1 cellular context compared by ENCODE assay signal in the genomic region with DNA sequence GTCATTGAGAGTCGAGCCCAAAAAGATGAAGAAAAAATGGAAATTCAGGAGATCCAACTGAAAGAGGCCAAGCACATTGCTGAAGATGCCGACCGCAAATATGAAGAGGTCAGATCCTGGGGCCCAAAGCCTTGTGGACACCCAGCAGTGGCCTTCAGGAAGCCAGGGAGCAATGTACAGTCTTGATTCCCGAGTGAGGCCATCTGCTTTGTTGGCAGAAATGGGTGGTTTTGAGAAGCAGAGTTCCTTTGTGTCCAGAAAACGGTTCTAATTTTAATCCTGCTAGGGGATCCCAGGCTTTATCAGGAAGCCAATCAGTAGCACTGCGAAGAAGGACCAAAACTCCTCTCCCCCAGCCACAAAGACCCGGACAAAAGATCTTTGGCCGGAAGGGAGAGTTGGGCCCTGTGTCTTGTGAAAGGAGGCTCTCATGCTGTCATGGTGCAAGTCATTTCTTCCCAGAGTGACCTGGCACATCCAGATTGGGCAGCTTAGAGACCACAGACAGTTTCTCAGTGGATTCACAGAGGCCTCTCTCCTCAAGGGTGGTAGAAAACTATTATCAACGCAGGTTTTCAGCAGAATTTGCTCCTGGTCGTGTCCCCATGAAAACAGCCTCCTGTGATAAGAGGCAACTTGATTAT.
TF ChIP-seq lines count a peak whose summit lies in the region.

No MANE protein-coding gene starts in this region.

TF ChIP-seq in GM23338, 12 proteins besides CTCF, POLR2A, EP300 and RAD21 (continued from another document):
- no peak for TF ChIP-seq NANOG (IDR thresholded peaks at IDR 0.05; ENCODE audit: borderline replicate concordance)
- TF ChIP-seq POLR2AphosphoS5 (IDR thresholded peaks at IDR 0.05; ENCODE audit: low read depth) = no peak
- TF ChIP-seq EZH2phosphoT487 (IDR thresholded peaks at IDR 0.05; ENCODE audit: unreplicated experiment) = no peak
- no peak for TF ChIP-seq ZNF114 (CRISPR knock-in tag; IDR thresholded peaks at IDR 0.05)
- TF ChIP-seq EZH2 (IDR thresholded peaks at IDR 0.05; ENCODE audit: low read depth, unreplicated experiment) = no peak
- TF ChIP-seq, protein P1, sequence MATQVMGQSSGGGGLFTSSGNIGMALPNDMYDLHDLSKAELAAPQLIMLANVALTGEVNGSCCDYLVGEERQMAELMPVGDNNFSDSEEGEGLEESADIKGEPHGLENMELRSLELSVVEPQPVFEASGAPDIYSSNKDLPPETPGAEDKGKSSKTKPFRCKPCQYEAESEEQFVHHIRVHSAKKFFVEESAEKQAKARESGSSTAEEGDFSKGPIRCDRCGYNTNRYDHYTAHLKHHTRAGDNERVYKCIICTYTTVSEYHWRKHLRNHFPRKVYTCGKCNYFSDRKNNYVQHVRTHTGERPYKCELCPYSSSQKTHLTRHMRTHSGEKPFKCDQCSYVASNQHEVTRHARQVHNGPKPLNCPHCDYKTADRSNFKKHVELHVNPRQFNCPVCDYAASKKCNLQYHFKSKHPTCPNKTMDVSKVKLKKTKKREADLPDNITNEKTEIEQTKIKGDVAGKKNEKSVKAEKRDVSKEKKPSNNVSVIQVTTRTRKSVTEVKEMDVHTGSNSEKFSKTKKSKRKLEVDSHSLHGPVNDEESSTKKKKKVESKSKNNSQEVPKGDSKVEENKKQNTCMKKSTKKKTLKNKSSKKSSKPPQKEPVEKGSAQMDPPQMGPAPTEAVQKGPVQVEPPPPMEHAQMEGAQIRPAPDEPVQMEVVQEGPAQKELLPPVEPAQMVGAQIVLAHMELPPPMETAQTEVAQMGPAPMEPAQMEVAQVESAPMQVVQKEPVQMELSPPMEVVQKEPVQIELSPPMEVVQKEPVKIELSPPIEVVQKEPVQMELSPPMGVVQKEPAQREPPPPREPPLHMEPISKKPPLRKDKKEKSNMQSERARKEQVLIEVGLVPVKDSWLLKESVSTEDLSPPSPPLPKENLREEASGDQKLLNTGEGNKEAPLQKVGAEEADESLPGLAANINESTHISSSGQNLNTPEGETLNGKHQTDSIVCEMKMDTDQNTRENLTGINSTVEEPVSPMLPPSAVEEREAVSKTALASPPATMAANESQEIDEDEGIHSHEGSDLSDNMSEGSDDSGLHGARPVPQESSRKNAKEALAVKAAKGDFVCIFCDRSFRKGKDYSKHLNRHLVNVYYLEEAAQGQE (IDR thresholded peaks at IDR 0.05; ENCODE audit: unreplicated experiment) = no peak
- no peak for TF ChIP-seq JUNB (IDR thresholded peaks at IDR 0.05; ENCODE audit: unreplicated experiment)
- no peak for TF ChIP-seq ZNF331 (CRISPR knock-in tag; IDR thresholded peaks at IDR 0.05; ENCODE audit: low read depth)
- TF ChIP-seq CREB1 (CRISPR knock-in tag; IDR thresholded peaks at IDR 0.05; ENCODE audit: low read depth) = no peak
- TF ChIP-seq, protein P2, sequence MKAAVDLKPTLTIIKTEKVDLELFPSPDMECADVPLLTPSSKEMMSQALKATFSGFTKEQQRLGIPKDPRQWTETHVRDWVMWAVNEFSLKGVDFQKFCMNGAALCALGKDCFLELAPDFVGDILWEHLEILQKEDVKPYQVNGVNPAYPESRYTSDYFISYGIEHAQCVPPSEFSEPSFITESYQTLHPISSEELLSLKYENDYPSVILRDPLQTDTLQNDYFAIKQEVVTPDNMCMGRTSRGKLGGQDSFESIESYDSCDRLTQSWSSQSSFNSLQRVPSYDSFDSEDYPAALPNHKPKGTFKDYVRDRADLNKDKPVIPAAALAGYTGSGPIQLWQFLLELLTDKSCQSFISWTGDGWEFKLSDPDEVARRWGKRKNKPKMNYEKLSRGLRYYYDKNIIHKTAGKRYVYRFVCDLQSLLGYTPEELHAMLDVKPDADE (IDR thresholded peaks at IDR 0.05) = no peak
